9 cellular contexts compared by ENCODE assay signal in genomic region chr6:10425177-10425972, GRCh38. TPM values are rescaled to one million over a fixed set of nuclear protein-coding genes. Genes with fewer than 3 reads are reported as not detected.
DNase-seq lines count a peak whose midpoint lies in the region; FAIRE-seq and TF ChIP-seq lines count a peak whose summit lies in the region.
"Had no signal": no experiment of that assay in that cellular context is flagged by ENCODE, and none has a peak within 500 bp of the region (broad histone marks: within the 10 kb centered on the region; RNA-seq: fewer than 3 reads in every experiment).

No MANE protein-coding gene starts in this region.

- CTCF ChIA-PET in OCI-LY7 (lab: Charles Lee; ENCODE audit: unreplicated experiment) = interaction anchor here (0.9 kb wide), 1 partner anchor 12 kb away, joined by 3 read pairs; no protein-coding TSS in a partner anchor

- POLR2A ChIA-PET in OCI-LY7 (lab: Charles Lee) = interaction anchor here (0.6 kb wide), 1 partner anchor 200 kb away, joined by 3 read pairs; no protein-coding TSS in a partner anchor

- H3K4me1 ChIP-seq in GM23248 (ENCODE audit: insufficient read depth) (0 out of 2 replicates have a peak, but pooled peaks cover 7% of the 10 kb centered on the region), ascending aorta (peaks cover 0 to 9% of the 10 kb centered on the region in 2 donors), kidney (ENCODE audit: control insufficient read depth in 1 of 2, insufficient read depth in 1 of 2, low read depth in 1 of 2, low read length in 2 of 2) (peaks cover 0 to 6% of the 10 kb centered on the region in 2 donors), skeletal muscle tissue (ENCODE audit: control insufficient read depth in 3 of 3, insufficient read depth in 3 of 3, low read length in 3 of 3) (peaks cover 11 to 15% (median 13%) of the 10 kb centered on the region in 3 donors), OCI-LY7 (ENCODE audit: insufficient read depth, low read length, poor library complexity, severe bottlenecking) (peaks cover 26% of the 10 kb centered on the region)

- H3K9me3 ChIP-seq in GM23248 (ENCODE audit: low read depth) (no peaks in the 10 kb centered on the region), ascending aorta (no peaks in the 10 kb centered on the region), kidney (ENCODE audit: control insufficient read depth in 1 of 2, low read length in 2 of 2) (no peaks in the 10 kb centered on the region), skeletal muscle tissue (ENCODE audit: control insufficient read depth in 3 of 3, low read length in 3 of 3) (peaks cover 0 to 3% (median 0%) of the 10 kb centered on the region in 3 donors), OCI-LY7 (ENCODE audit: low read length) (no peaks in the 10 kb centered on the region)

- H3K9ac ChIP-seq in GM23248 (peak overlapping the region; percentile 85), kidney (ENCODE audit: low read length in 2 of 2) (no peak overlapping the region), skeletal muscle tissue (ENCODE audit: low read depth in 1 of 3, low read length in 3 of 3) (peak overlapping the region in 2 of 3 donors; percentile 27 to 63)

- no peak for FAIRE-seq in kidney (lab: Jason Lieb, UNC)

- no peaks in the 10 kb centered on the region for H3K79me2 ChIP-seq in GM23248 (ENCODE audit: insufficient read depth)
- H3K79me2 ChIP-seq in OCI-LY7 (ENCODE audit: insufficient read depth, low read depth, low read length) = no peaks in the 10 kb centered on the region

- H3F3A ChIP-seq in GM23248 (ENCODE audit: insufficient read depth) = 0 out of 2 replicates have a peak, but pooled peaks cover 3% of the 10 kb centered on the region

- H4K20me1 ChIP-seq in GM23248 (ENCODE audit: insufficient read depth) = no peaks in the 10 kb centered on the region
- H4K20me1 ChIP-seq in OCI-LY7 (ENCODE audit: insufficient read depth, low read length) = no peaks in the 10 kb centered on the region

- H3K4me3 ChIP-seq in GM23248 (peak overlapping the region; percentile 74), ascending aorta (peak overlapping the region; percentile 55 to 64), kidney (ENCODE audit: low read length in 2 of 2) (peak overlapping the region; percentile 45 to 79), skeletal muscle tissue (ENCODE audit: low read length in 3 of 3) (peak overlapping the region; percentile 38 to 70 (median 69)), OCI-LY7 (ENCODE audit: low read depth, low read length, poor library complexity, severe bottlenecking) (no peak overlapping the region)

- H3K27me3 ChIP-seq in GM23248 (replicated peaks; ENCODE audit: insufficient read depth) (peaks cover 51% of the 10 kb centered on the region), ascending aorta (peaks cover 18% of the 10 kb centered on the region), skeletal muscle tissue (ENCODE audit: control insufficient read depth in 3 of 3, insufficient read depth in 3 of 3, low read length in 3 of 3) (peaks cover 61 to 73% (median 70%) of the 10 kb centered on the region in 3 donors)

- intact Hi-C loops in ascending aorta (cut with DNase I) (no loop called here), kidney (cut with DNase I) (no loop called here), OCI-LY7 (cut with micrococcal nuclease; ENCODE audit: unreplicated experiment) (loop anchor here (5.0 kb wide), 2 partner anchors 878 to 1173 kb away; no protein-coding TSS in a partner anchor)

- H2AFZ ChIP-seq in GM23248 (peak overlapping the region; percentile 97), OCI-LY7 (ENCODE audit: low read length) (no peak overlapping the region; the same call in 1 of the 2 replicates)

- WGBS in GM23248 (ENCODE audit: low coverage in 1 of 2, low lambda C conversion rate in 2 of 2, missing lambda C conversion rate in 2 of 2), 2 experiments = 13 to 15% methylated on average over 34 of the region's 34 CpGs

- H3K9me2 ChIP-seq in GM23248 (ENCODE audit: insufficient read depth) (no peaks in the 10 kb centered on the region), OCI-LY7 (ENCODE audit: insufficient read depth, low read length) (no peaks in the 10 kb centered on the region)

- in situ Hi-C loops in GM23248 (cut with MboI) = no loop called here

- TF ChIP-seq CTCF in ascending aorta (IDR thresholded peaks at IDR 0.05) (no peak), kidney (IDR thresholded peaks at IDR 0.05; ENCODE audit: borderline replicate concordance, extremely low read depth, insufficient read depth) (no peak), OCI-LY7 (conservative IDR thresholded peaks at IDR 0.05; ENCODE audit: low read length) (no peak)

- H3K36me3 ChIP-seq in GM23248 (ENCODE audit: low read depth) = no peaks in the 10 kb centered on the region
- no peaks in the 10 kb centered on the region for H3K36me3 ChIP-seq in ascending aorta
- no peaks in the 10 kb centered on the region for H3K36me3 ChIP-seq in kidney (ENCODE audit: control insufficient read depth in 1 of 2, insufficient read depth in 2 of 2, low read length in 2 of 2)
- H3K36me3 ChIP-seq in skeletal muscle tissue (ENCODE audit: control insufficient read depth in 3 of 3, insufficient read depth in 3 of 3, low read length in 3 of 3) = no peaks in the 10 kb centered on the region
- no peaks in the 10 kb centered on the region for H3K36me3 ChIP-seq in OCI-LY7 (ENCODE audit: insufficient read depth, low read length)

- peak overlapping the region; percentile 91 for H3K4me2 ChIP-seq in GM23248 (ENCODE audit: unreplicated experiment)
- no peak overlapping the region for H3K4me2 ChIP-seq in OCI-LY7 (ENCODE audit: low read length)

- H3K27ac ChIP-seq in GM23248 = peak overlapping the region; percentile 61; the same call in 1 of the 2 replicates
- H3K27ac ChIP-seq in ascending aorta = no peak overlapping the region
- H3K27ac ChIP-seq in kidney (ENCODE audit: low read depth in 2 of 2, low read length in 2 of 2) = peak overlapping the region; percentile 25 to 48
- no peak overlapping the region for H3K27ac ChIP-seq in skeletal muscle tissue (ENCODE audit: low read depth, low read length)
- no peak overlapping the region for H3K27ac ChIP-seq in OCI-LY7 (ENCODE audit: low read depth, low read length, poor library complexity, severe bottlenecking)

- no TSS peak for BruUV-seq in OCI-LY7 (replicated peaks; lab: Mats Ljungman, UMichigan)

- DNase-seq in GM23248 (peak; percentile 50), ascending aorta (ENCODE audit: low spot score in 2 of 2) (no peak), kidney (no peak), NCI-H510A treated with DMSO at 0.1 percent for 48 hours (lab: John Stamatoyannopoulos, UW) (no peak), OCI-LY7 (ENCODE audit: low spot score) (no peak), NCI-H1417 treated with DMSO at 0.1 percent for 48 hours (lab: John Stamatoyannopoulos, UW) (no peak)
- DNase-seq: activated naive CD4-positive, alpha-beta T cell treated with anti-CD3 and anti-CD28 coated beads, Interleukin-2, amount 50 U/mL, for 16 hours; NCI-H1105 had no signal

RNA-seq across cellular contexts. Expression of gene TFAP2A, which starts 10.5 kb away (rescaled TPM):
- 1.9 and 2.5 TPM in 2 replicates for total RNA-seq in GM23248 (2014; rRNA removed; shearing (Covaris generic))
- polyA plus RNA-seq in GM23248 (2016; fragmentation: Nextera tagmentation; extraction: Ambion mirVana) (7.2 and 8.4 TPM in 2 replicates), kidney (ENCODE audit: insufficient read depth, low read depth, low replicate concordance) (10.1 TPM)
- total RNA-seq in ascending aorta (0.21 TPM), kidney (16.2 TPM), skeletal muscle tissue (not detected), OCI-LY7 (2022) (2.5 and 3.3 TPM in 2 replicates)
- total RNA-seq in OCI-LY7 (2014; rRNA removed; shearing (Covaris generic)) = 0.36 and 2.0 TPM in 2 replicates

Comparison
In these comparisons a context has a peak if more than half of its experiments do, and no peak if none do; other contexts are left out.
1. H3K27ac ChIP-seq: peak in GM23248 (single experiment) and kidney (2 of 2); none in ascending aorta (0 of 2), skeletal muscle tissue (single experiment) and OCI-LY7 (single experiment).
2. H3K9ac ChIP-seq: peak in GM23248 (single experiment) and skeletal muscle tissue (2 of 3); none in kidney (0 of 2).